ENCODE assay signal across 2 cellular contexts in genomic region chr3:33057320-33058298, GRCh38.
TF ChIP-seq lines count a peak whose summit lies in the region.

No MANE protein-coding gene starts in this region.

TF ChIP-seq in GM23338, 12 proteins besides CTCF, POLR2A, EP300 and RAD21:
- TF ChIP-seq ZNF331 (CRISPR knock-in tag; IDR thresholded peaks at IDR 0.05; ENCODE audit: low read depth) (no peak), POLR2AphosphoS5 (IDR thresholded peaks at IDR 0.05; ENCODE audit: low read depth) (no peak), EZH2 (IDR thresholded peaks at IDR 0.05; ENCODE audit: low read depth, unreplicated experiment) (no peak), CREB1 (CRISPR knock-in tag; IDR thresholded peaks at IDR 0.05; ENCODE audit: low read depth) (no peak), STAT1 (IDR thresholded peaks at IDR 0.05; ENCODE audit: unreplicated experiment) (no peak), EZH2phosphoT487 (IDR thresholded peaks at IDR 0.05; ENCODE audit: unreplicated experiment) (no peak), ETS1 (IDR thresholded peaks at IDR 0.05) (no peak), ZNF114 (CRISPR knock-in tag; IDR thresholded peaks at IDR 0.05) (no peak), ZNF462 (CRISPR knock-in tag; IDR thresholded peaks at IDR 0.05) (no peak), NANOG (IDR thresholded peaks at IDR 0.05; ENCODE audit: borderline replicate concordance) (no peak), REST (IDR thresholded peaks at IDR 0.05; ENCODE audit: unreplicated experiment) (no peak), JUNB (IDR thresholded peaks at IDR 0.05; ENCODE audit: unreplicated experiment) (no peak)

TF ChIP-seq in SK-N-SH, 30 proteins besides CTCF, POLR2A, EP300 and RAD21:
- no peak for TF ChIP-seq ZBTB33 (IDR thresholded peaks at IDR 0.05; ENCODE audit: borderline replicate concordance, low read depth)
- no peak for TF ChIP-seq REST (IDR thresholded peaks at IDR 0.05; ENCODE audit: low read depth, low read length)
- no peak for TF ChIP-seq EZH2phosphoT487 (IDR thresholded peaks at IDR 0.05; ENCODE audit: borderline replicate concordance, low read depth)
- no peak for TF ChIP-seq YY1 (IDR thresholded peaks at IDR 0.05; ENCODE audit: low read depth)
- TF ChIP-seq GATA2 (CRISPR knock-in tag; IDR thresholded peaks at IDR 0.05), result no peak
- no peak for TF ChIP-seq JUND (IDR thresholded peaks at IDR 0.05)
- TF ChIP-seq GABPA (IDR thresholded peaks at IDR 0.05; ENCODE audit: low read depth), result no peak
- no peak for TF ChIP-seq TAF1 (IDR thresholded peaks at IDR 0.05; ENCODE audit: borderline replicate concordance, low read depth, low read length)
- TF ChIP-seq RFX5 (IDR thresholded peaks at IDR 0.05; ENCODE audit: low read length), result no peak
- TF ChIP-seq USF1 (IDR thresholded peaks at IDR 0.05; ENCODE audit: borderline replicate concordance, low read depth), result no peak
